31 cellular contexts compared by ENCODE assay signal in genomic region chr12:13582421-13582820, GRCh38.
"Had no signal": no experiment of that assay in that cellular context is flagged by ENCODE, and none has a peak within 500 bp of the region (broad histone marks: within the 10 kb centered on the region; RNA-seq: fewer than 3 reads in every experiment).

No MANE protein-coding gene starts in this region.

- H3K9me3 ChIP-seq: ascending aorta, SJCRH30 had no signal

- H3K9me3 Mint-ChIP-seq: activated CD4-positive, alpha-beta T cell treated with anti-CD3 and anti-CD28 coated beads, Interleukin-2, amount 10 ng/mL, durations not matched to agents 24 days and 14 days; activated CD8-positive, alpha-beta T cell treated with anti-CD3 and anti-CD28 coated beads for 36 hours; activated naive CD8-positive, alpha-beta T cell treated with anti-CD3 and anti-CD28 coated beads, Interleukin-2, amount 10 ng/mL, durations not matched to agents 7 days and 5 days; activated T-cell treated with anti-CD3 and anti-CD28 coated beads, Interleukin-2, amount 50 U/mL, for 72 hours; activated T-helper 17 cell treated with anti-CD3 and anti-CD28 coated beads, Interleukin-2, amount 50 U/mL, for 72 hours had no signal

- H3K36me3 Mint-ChIP-seq: activated naive CD8-positive, alpha-beta T cell treated with anti-CD3 and anti-CD28 coated beads, Interleukin-2, amount 10 ng/mL, durations not matched to agents 7 days and 5 days had no signal

- H3K4me1 ChIP-seq: ascending aorta, SJCRH30 had no signal

- DNase-seq: activated B cell treated with CpG ODN at 0.5 μM for 24 hours; activated CD4-positive, alpha-beta T cell treated with anti-CD3 and anti-CD28 coated beads for 1 hour; activated CD4-positive, alpha-beta T cell treated with anti-CD3 and anti-CD28 coated beads, Interleukin-2, amount 10 ng/mL, durations not matched to agents 24 days and 14 days; activated CD4-positive, alpha-beta T cell treated with anti-CD3 and anti-CD28 coated beads, Interleukin-2, amount 50 U/mL, for 4 hours; activated CD8-positive, alpha-beta T cell treated with anti-CD3 and anti-CD28 coated beads for 36 hours; activated effector memory CD4-positive, alpha-beta T cell treated with anti-CD3 and anti-CD28 coated beads, Interleukin-2, amount 50 U/mL, for 16 hours; activated naive CD4-positive, alpha-beta T cell; activated naive CD4-positive, alpha-beta T cell treated with anti-CD3 and anti-CD28 coated beads, Interleukin-2, amount 50 U/mL, for 16 hours; activated naive CD8-positive, alpha-beta T cell treated with anti-CD3 and anti-CD28 coated beads, Interleukin-2, amount 10 ng/mL, durations not matched to agents 7 days and 5 days; activated T-cell treated with anti-CD3 and anti-CD28 coated beads, Interleukin-2, amount 50 U/mL, for 1 hour; activated T-cell treated with anti-CD3 and anti-CD28 coated beads, Interleukin-2, amount 50 U/mL, for 72 hours; amygdala; NCI-H1105; NCI-H1417 treated with DMSO at 0.1 percent for 48 hours; NCI-H187 treated with DMSO at 0.1 percent for 48 hours; NCI-H2081; NCI-H2171 treated with DMSO at 0.1 percent for 48 hours; NCI-H2227 treated with DMSO at 0.1 percent for 48 hours; NCI-H446; NCI-H510A treated with DMSO at 0.1 percent for 48 hours; NCI-H526 treated with DMSO at 0.1 percent for 48 hours; NCI-H774; SHP77; SJCRH30; T1000 had no signal

- H3K4me1 Mint-ChIP-seq: activated B cell treated with CpG ODN at 0.5 μM for 24 hours; activated naive CD8-positive, alpha-beta T cell treated with anti-CD3 and anti-CD28 coated beads, Interleukin-2, amount 10 ng/mL, durations not matched to agents 7 days and 5 days; activated T-helper 17 cell treated with anti-CD3 and anti-CD28 coated beads, Interleukin-2, amount 50 U/mL, for 72 hours; central memory CD8-positive, alpha-beta T cell had no signal

- H3K36me3 ChIP-seq: ascending aorta, cardiac muscle cell, SJCRH30 had no signal

- H3K4me3 ChIP-seq: ascending aorta, cardiac muscle cell, SJCRH30, SK-N-MC had no signal

- H3K27ac ChIP-seq: ascending aorta, cardiac muscle cell, SJCRH30, SK-N-MC had no signal

- H3K4me3 Mint-ChIP-seq: activated B cell treated with CpG ODN at 0.5 μM for 24 hours; activated CD4-positive, alpha-beta T cell treated with anti-CD3 and anti-CD28 coated beads, Interleukin-2, amount 10 ng/mL, durations not matched to agents 24 days and 14 days; activated CD8-positive, alpha-beta T cell treated with anti-CD3 and anti-CD28 coated beads for 36 hours; activated naive CD8-positive, alpha-beta T cell treated with anti-CD3 and anti-CD28 coated beads, Interleukin-2, amount 10 ng/mL, durations not matched to agents 7 days and 5 days; activated T-cell treated with anti-CD3 and anti-CD28 coated beads, Interleukin-2, amount 50 U/mL, for 72 hours; activated T-helper 17 cell treated with anti-CD3 and anti-CD28 coated beads, Interleukin-2, amount 50 U/mL, for 72 hours; central memory CD8-positive, alpha-beta T cell had no signal

- H3K27me3 ChIP-seq: ascending aorta, cardiac muscle cell, SJCRH30 had no signal

- ATAC-seq: activated CD8-positive, alpha-beta T cell treated with anti-CD3 and anti-CD28 coated beads for 36 hours; activated T-cell treated with anti-CD3 and anti-CD28 coated beads, Interleukin-2, amount 50 U/mL, for 72 hours; activated T-helper 17 cell treated with anti-CD3 and anti-CD28 coated beads, Interleukin-2, amount 50 U/mL, for 72 hours; Panc1 had no signal

- H3K27ac Mint-ChIP-seq: activated B cell treated with CpG ODN at 0.5 μM for 24 hours; activated CD4-positive, alpha-beta T cell treated with anti-CD3 and anti-CD28 coated beads, Interleukin-2, amount 10 ng/mL, durations not matched to agents 24 days and 14 days; activated CD8-positive, alpha-beta T cell treated with anti-CD3 and anti-CD28 coated beads for 36 hours; activated naive CD8-positive, alpha-beta T cell treated with anti-CD3 and anti-CD28 coated beads, Interleukin-2, amount 10 ng/mL, durations not matched to agents 7 days and 5 days; activated T-cell treated with anti-CD3 and anti-CD28 coated beads, Interleukin-2, amount 50 U/mL, for 72 hours; activated T-helper 17 cell treated with anti-CD3 and anti-CD28 coated beads, Interleukin-2, amount 50 U/mL, for 72 hours had no signal

- H3K27me3 Mint-ChIP-seq: activated B cell treated with CpG ODN at 0.5 μM for 24 hours; activated CD4-positive, alpha-beta T cell treated with anti-CD3 and anti-CD28 coated beads, Interleukin-2, amount 10 ng/mL, durations not matched to agents 24 days and 14 days had no signal
